In the genomic region with DNA sequence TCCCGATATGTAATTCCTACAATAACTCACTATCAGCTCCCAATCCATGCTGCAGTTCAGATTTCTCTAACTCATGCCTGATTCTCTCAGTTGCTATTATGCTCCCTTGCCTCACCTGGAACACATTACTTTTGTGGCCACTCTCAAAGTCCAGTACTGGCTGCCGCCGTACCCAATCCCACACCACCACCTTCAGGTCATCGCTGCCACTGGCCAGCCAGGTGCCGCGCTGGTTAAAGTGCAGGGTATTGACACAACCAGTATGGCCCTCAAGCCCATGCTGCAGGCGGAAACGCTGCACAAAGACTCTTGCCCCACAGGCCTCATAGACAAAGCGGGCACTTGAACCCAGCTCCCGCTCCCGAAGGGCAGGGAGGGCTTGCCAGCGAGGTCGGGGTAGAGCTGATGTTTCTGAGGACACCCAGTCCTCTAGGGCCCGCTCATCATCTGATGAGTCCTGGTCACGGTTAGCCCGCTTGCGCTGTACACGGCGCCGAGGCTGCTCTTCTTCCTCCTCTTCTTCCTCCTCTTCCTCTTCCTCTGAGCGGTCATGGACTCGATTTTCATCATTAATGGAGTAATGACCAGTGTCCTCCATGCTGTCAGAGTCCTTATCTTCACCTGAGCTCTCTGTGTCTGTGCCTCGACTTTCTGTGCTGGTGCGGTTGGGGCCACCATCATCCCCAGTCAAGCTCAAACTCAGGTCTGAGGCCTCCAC, we compare ENCODE assay signal across 28 cellular contexts. TPM values are rescaled to one million over a fixed set of nuclear protein-coding genes. Genes with fewer than 3 reads are reported as not detected.
"Had no signal": no experiment of that assay in that cellular context is flagged by ENCODE, and none has a peak within 500 bp of the region (broad histone marks: within the 10 kb centered on the region; RNA-seq: fewer than 3 reads in every experiment).

No MANE protein-coding gene starts in this region.

- H3K27me3 Mint-ChIP-seq: stimulated activated naive B cell treated with anti-CD40 and anti-IgM and Interleukin-4, amounts not matched to agents 10 μg/mL and 1 μg/mL and 100 μg/mL, for 72 hours; type B pancreatic cell had no signal

- H3K27me3 ChIP-seq: cardiac muscle cell, esophagus squamous epithelium, gastroesophageal sphincter, sigmoid colon, testis, vagina had no signal

- H3K9me3 Mint-ChIP-seq: activated naive CD4-positive, alpha-beta T cell treated with anti-CD3 and anti-CD28 coated beads for 36 hours; stimulated activated naive B cell treated with anti-CD40 and anti-IgM and Interleukin-4, amounts not matched to agents 10 μg/mL and 1 μg/mL and 100 μg/mL, for 72 hours; type B pancreatic cell had no signal

- H3K9me3 ChIP-seq: esophagus squamous epithelium, gastroesophageal sphincter, sigmoid colon, testis, vagina had no signal

- H3K4me2 ChIP-seq: smooth muscle cell had no signal

- H3K4me1 ChIP-seq: esophagus squamous epithelium, testis, vagina had no signal

- DNase-seq: activated CD4-positive, alpha-beta T cell treated with anti-CD3 and anti-CD28 coated beads for 4 hours; activated CD4-positive, alpha-beta T cell treated with anti-CD3 and anti-CD28 coated beads, Interleukin-2, amount 50 U/mL, for 48 hours; activated CD4-positive, CD25-positive, alpha-beta regulatory T cell; activated effector memory CD4-positive, alpha-beta T cell treated with Interleukin-2 at 50 U/mL for 16 hours; activated naive CD4-positive, alpha-beta T cell treated with anti-CD3 and anti-CD28 coated beads for 36 hours; activated T-cell treated with anti-CD3 and anti-CD28 coated beads, Interleukin-2, amount 50 U/mL, for 48 hours; amygdala; esophagus squamous epithelium; head of caudate nucleus; hypothalamus; left ventricle myocardium superior; nucleus accumbens; sigmoid colon; stimulated activated CD4-positive, alpha-beta T cell treated with anti-CD3 and anti-CD28 coated beads, Interleukin-15, amount 100 ng/mL, for 24 hours; stimulated activated CD8-positive, alpha-beta memory T cell treated with anti-CD3 and anti-CD28 coated beads, Interleukin-4, amount 100 ng/mL, for 48 hours; stimulated activated naive B cell treated with anti-CD40 and anti-IgM and Interleukin-4, amounts not matched to agents 10 μg/mL and 1 μg/mL and 100 μg/mL, for 72 hours; T-helper 1 cell; T-helper 9 cell; testis had no signal

- H3K27ac ChIP-seq: cardiac muscle cell, esophagus squamous epithelium, gastroesophageal sphincter, sigmoid colon, testis, vagina had no signal

- H3K4me3 ChIP-seq: cardiac muscle cell, esophagus squamous epithelium, gastroesophageal sphincter, sigmoid colon, smooth muscle cell, testis, vagina had no signal

- ATAC-seq: gastroesophageal sphincter; left ventricle myocardium superior; stimulated activated naive B cell treated with anti-CD40 and anti-IgM and Interleukin-4, amounts not matched to agents 10 μg/mL and 1 μg/mL and 100 μg/mL, for 72 hours had no signal

- H3K27ac Mint-ChIP-seq: activated naive CD4-positive, alpha-beta T cell treated with anti-CD3 and anti-CD28 coated beads for 36 hours; stimulated activated naive B cell treated with anti-CD40 and anti-IgM and Interleukin-4, amounts not matched to agents 10 μg/mL and 1 μg/mL and 100 μg/mL, for 72 hours; type B pancreatic cell had no signal

- H3K4me3 Mint-ChIP-seq: activated naive CD4-positive, alpha-beta T cell treated with anti-CD3 and anti-CD28 coated beads for 36 hours; stimulated activated naive B cell treated with anti-CD40 and anti-IgM and Interleukin-4, amounts not matched to agents 10 μg/mL and 1 μg/mL and 100 μg/mL, for 72 hours; type B pancreatic cell had no signal

RNA-seq across cellular contexts. Expression of gene CASQ1, which starts 49.4 kb away (rescaled TPM):
- total RNA-seq: activated CD8-positive, alpha-beta memory T cell treated with anti-CD3 and anti-CD28 coated beads for 36 hours; activated naive CD4-positive, alpha-beta T cell treated with anti-CD3 and anti-CD28 coated beads for 36 hours; dermis microvascular lymphatic vessel endothelial cell; renal cortical epithelial cell; vagina had no signal
- polyA plus RNA-seq: neural cell, smooth muscle cell had no signal
